In genomic region chr13:20495087-20496023, GRCh38 we compare ENCODE assay signal across 9 cellular contexts. TPM values are rescaled to one million over a fixed set of nuclear protein-coding genes. Genes with fewer than 3 reads are reported as not detected.
DNase-seq lines count a peak whose midpoint lies in the region; ATAC-seq lines count a peak whose summit lies in the region.
"Had no signal": no experiment of that assay in that cellular context is flagged by ENCODE, and none has a peak within 500 bp of the region (broad histone marks: within the 10 kb centered on the region; RNA-seq: fewer than 3 reads in every experiment).

No MANE protein-coding gene starts in this region.

- DNase-seq in D341Med (ENCODE audit: low spot score), result peak; percentile 61
- DNase-seq in HAP-1 (ENCODE audit: low spot score in 2 of 2), result peak; percentile 53 to 67
- DNase-seq in NCI-H774 (lab: John Stamatoyannopoulos, UW), result peak; percentile 19
- DNase-seq in activated CD4-positive, alpha-beta memory T cell treated with anti-CD3 and anti-CD28 coated beads for 36 hours, result peak; percentile 66
- peak; percentile 13 to 48 (median 16) for DNase-seq in effector memory CD4-positive, alpha-beta T cell
- peak; percentile 43 to 71 for DNase-seq in memory B cell (ENCODE audit: low spot score in 2 of 2)
- peak; percentile 15 to 33 for DNase-seq in stimulated activated CD8-positive, alpha-beta memory T cell treated with anti-CD3 and anti-CD28 coated beads, Interleukin-4, amount 100 ng/mL, for 4 hours (ENCODE audit: low read depth in 2 of 2, low spot score in 1 of 2)

- H3K36me3 Mint-ChIP-seq in activated CD4-positive, alpha-beta memory T cell treated with anti-CD3 and anti-CD28 coated beads for 36 hours, result peaks cover 5% of the 10 kb centered on the region
- peaks cover 4% of the 10 kb centered on the region for H3K36me3 Mint-ChIP-seq in memory B cell

- no peaks in the 10 kb centered on the region for H3K27me3 ChIP-seq in HAP-1 (ENCODE audit: low read depth)
- no peaks in the 10 kb centered on the region for H3K27me3 ChIP-seq in effector memory CD4-positive, alpha-beta T cell (replicated peaks; ENCODE audit: control insufficient read depth, insufficient read depth, low read length, poor library complexity, severe bottlenecking)

- H3K27ac ChIP-seq in effector memory CD4-positive, alpha-beta T cell (ENCODE audit: insufficient read depth, low read length, poor library complexity, severe bottlenecking), result no peak overlapping the region

- no peak overlapping the region for H3K4me3 Mint-ChIP-seq in activated CD4-positive, alpha-beta memory T cell treated with anti-CD3 and anti-CD28 coated beads for 36 hours
- no peak overlapping the region for H3K4me3 Mint-ChIP-seq in memory B cell
- H3K4me3 Mint-ChIP-seq: activated naive CD4-positive, alpha-beta T cell treated with anti-CD3 and anti-CD28 coated beads, Interleukin-2, amount 50 U/mL, for 24 hours had no signal

- CTCF ChIA-PET in activated CD4-positive, alpha-beta memory T cell treated with anti-CD3 and anti-CD28 coated beads for 36 hours (lab: Charles Lee), result interaction anchor here (0.6 to 9.0 kb wide), 20 partner anchors 13 to 430 kb away, joined by 3 to 52 read pairs (median 4); partner anchors contain the start of gene IL17D

- H3K9me3 Mint-ChIP-seq in activated CD4-positive, alpha-beta memory T cell treated with anti-CD3 and anti-CD28 coated beads for 36 hours, result peaks cover 7% of the 10 kb centered on the region
- no peaks in the 10 kb centered on the region for H3K9me3 Mint-ChIP-seq in memory B cell
- H3K9me3 Mint-ChIP-seq: activated naive CD4-positive, alpha-beta T cell treated with anti-CD3 and anti-CD28 coated beads, Interleukin-2, amount 50 U/mL, for 24 hours had no signal

- H3K4me1 Mint-ChIP-seq in activated CD4-positive, alpha-beta memory T cell treated with anti-CD3 and anti-CD28 coated beads for 36 hours (ENCODE audit: low read depth), result no peaks in the 10 kb centered on the region
- no peaks in the 10 kb centered on the region for H3K4me1 Mint-ChIP-seq in memory B cell

- peak; percentile 78 for ATAC-seq in memory B cell (ENCODE audit: low read depth)
- no peak for ATAC-seq in GM18498 (IDR thresholded peaks at IDR 0.05; ENCODE audit: unreplicated experiment)

- H3K4me1 ChIP-seq in HAP-1, result no peaks in the 10 kb centered on the region
- no peaks in the 10 kb centered on the region for H3K4me1 ChIP-seq in effector memory CD4-positive, alpha-beta T cell (ENCODE audit: control insufficient read depth, insufficient read depth, low read length, poor library complexity, severe bottlenecking)

- no peak overlapping the region for H3K4me3 ChIP-seq in HAP-1
- H3K4me3 ChIP-seq in effector memory CD4-positive, alpha-beta T cell (ENCODE audit: insufficient read depth, low read depth, low read length, poor library complexity, severe bottlenecking), result no peak overlapping the region

- H3K9me3 ChIP-seq in HAP-1, result no peaks in the 10 kb centered on the region
- H3K9me3 ChIP-seq in effector memory CD4-positive, alpha-beta T cell (ENCODE audit: control insufficient read depth, low read length), result no peaks in the 10 kb centered on the region

- POLR2A ChIA-PET in activated CD4-positive, alpha-beta memory T cell treated with anti-CD3 and anti-CD28 coated beads for 36 hours (lab: Charles Lee), result interaction anchor here (0.9 kb wide), 1 partner anchor 333 kb away, joined by 3 read pairs; no protein-coding TSS in a partner anchor

- H3K27ac Mint-ChIP-seq in activated CD4-positive, alpha-beta memory T cell treated with anti-CD3 and anti-CD28 coated beads for 36 hours, result no peak overlapping the region
- H3K27ac Mint-ChIP-seq in memory B cell, result no peak overlapping the region
- H3K27ac Mint-ChIP-seq: activated naive CD4-positive, alpha-beta T cell treated with anti-CD3 and anti-CD28 coated beads, Interleukin-2, amount 50 U/mL, for 24 hours had no signal

- in situ Hi-C loops in HAP-1 (cut with MboI; ENCODE audit: low sequenced_read_pairs), result loop anchor here (10.0 kb wide), 1 partner anchor 339 kb away; no protein-coding TSS in a partner anchor

- H3K36me3 ChIP-seq in HAP-1 (replicated peaks), result no peaks in the 10 kb centered on the region
- no peaks in the 10 kb centered on the region for H3K36me3 ChIP-seq in effector memory CD4-positive, alpha-beta T cell (ENCODE audit: control insufficient read depth, insufficient read depth, low read length)

- H3K27me3 Mint-ChIP-seq in activated CD4-positive, alpha-beta memory T cell treated with anti-CD3 and anti-CD28 coated beads for 36 hours, result no peaks in the 10 kb centered on the region
- H3K27me3 Mint-ChIP-seq in memory B cell, result no peaks in the 10 kb centered on the region
- H3K27me3 Mint-ChIP-seq: activated naive CD4-positive, alpha-beta T cell treated with anti-CD3 and anti-CD28 coated beads, Interleukin-2, amount 50 U/mL, for 24 hours had no signal

- intact Hi-C loops in activated CD4-positive, alpha-beta memory T cell treated with anti-CD3 and anti-CD28 coated beads for 36 hours (cut with micrococcal nuclease), result loop anchor here (1.0 to 5.0 kb wide), 4 partner anchors 31 to 430 kb away; partner anchors contain the start of gene IL17D

RNA-seq across cellular contexts. Expression of gene CRYL1, which starts 30.3 kb away (rescaled TPM):
- total RNA-seq in activated CD4-positive, alpha-beta memory T cell treated with anti-CD3 and anti-CD28 coated beads for 36 hours, result 10 to 100 TPM; 17.5 to 18.2 TPM

Comparison
In these comparisons a context has a peak if more than half of its experiments do, and no peak if none do; other contexts are left out.
1. DNase-seq: peak in every context shown above with its lines; median percentile 66 in activated CD4-positive, alpha-beta memory T cell treated with anti-CD3 and anti-CD28 coated beads for 36 hours; 61 in D341Med; 60 in HAP-1; 57 in memory B cell; 24 in stimulated activated CD8-positive, alpha-beta memory T cell treated with anti-CD3 and anti-CD28 coated beads, Interleukin-4, amount 100 ng/mL, for 4 hours; 19 in NCI-H774; 16 in effector memory CD4-positive, alpha-beta T cell.